In the genomic region with DNA sequence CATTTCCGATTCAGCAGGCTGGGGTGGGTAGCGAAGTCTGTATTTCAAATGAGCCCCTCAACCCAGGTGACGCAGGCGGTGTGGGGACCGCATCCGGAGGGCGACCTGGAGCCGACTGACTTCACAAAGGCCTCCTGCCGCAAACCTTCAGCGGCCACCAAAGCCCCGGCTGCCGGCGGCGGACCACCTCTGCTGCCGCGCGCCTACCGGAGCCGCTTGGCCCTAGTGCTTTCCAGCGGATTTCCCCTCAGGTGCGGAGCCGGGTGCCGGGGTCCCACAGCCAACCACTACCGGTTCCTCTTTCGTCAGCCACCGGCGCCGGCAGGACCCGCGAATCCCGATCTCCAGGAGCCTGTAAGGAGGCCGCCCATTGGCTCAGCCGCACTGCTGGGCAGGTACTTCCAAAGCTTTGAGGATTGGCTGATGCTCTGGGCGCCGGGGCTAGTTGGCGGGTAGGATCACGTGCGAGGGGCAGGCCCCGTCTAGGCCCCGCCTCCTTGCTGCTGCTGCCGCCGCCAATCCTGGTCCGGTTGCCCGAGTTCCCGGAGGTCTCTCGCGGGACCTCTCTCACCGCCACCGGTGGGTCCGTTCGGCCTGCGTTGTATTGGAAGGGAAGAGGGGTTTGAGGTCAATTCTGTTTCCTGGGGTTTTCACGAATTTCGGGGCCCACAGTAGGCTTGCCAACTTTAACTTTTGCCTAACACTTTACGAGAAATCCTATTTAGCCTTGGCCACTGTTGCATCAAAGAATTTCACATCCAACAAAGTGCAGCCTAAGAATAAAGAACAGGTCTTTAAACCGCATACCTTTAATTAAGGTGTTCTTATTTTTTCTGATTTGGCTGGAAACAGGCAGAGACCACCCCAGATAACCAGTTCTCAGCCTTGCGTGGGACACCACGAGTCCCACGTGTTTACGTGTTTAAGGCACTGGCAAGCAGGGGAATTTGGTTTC, we compare ENCODE assay signal across 1 cellular context.
TF ChIP-seq lines count a peak whose summit lies in the region.

A gene (plus strand): TSS at position 494 of the 955 bp plus-strand sequence. CDS start 5,732 bp downstream, outside the sequence.

TF ChIP-seq in K562, 482 proteins besides CTCF, POLR2A, EP300 and RAD21 (continued from another document):
- TF ChIP-seq, protein P1, sequence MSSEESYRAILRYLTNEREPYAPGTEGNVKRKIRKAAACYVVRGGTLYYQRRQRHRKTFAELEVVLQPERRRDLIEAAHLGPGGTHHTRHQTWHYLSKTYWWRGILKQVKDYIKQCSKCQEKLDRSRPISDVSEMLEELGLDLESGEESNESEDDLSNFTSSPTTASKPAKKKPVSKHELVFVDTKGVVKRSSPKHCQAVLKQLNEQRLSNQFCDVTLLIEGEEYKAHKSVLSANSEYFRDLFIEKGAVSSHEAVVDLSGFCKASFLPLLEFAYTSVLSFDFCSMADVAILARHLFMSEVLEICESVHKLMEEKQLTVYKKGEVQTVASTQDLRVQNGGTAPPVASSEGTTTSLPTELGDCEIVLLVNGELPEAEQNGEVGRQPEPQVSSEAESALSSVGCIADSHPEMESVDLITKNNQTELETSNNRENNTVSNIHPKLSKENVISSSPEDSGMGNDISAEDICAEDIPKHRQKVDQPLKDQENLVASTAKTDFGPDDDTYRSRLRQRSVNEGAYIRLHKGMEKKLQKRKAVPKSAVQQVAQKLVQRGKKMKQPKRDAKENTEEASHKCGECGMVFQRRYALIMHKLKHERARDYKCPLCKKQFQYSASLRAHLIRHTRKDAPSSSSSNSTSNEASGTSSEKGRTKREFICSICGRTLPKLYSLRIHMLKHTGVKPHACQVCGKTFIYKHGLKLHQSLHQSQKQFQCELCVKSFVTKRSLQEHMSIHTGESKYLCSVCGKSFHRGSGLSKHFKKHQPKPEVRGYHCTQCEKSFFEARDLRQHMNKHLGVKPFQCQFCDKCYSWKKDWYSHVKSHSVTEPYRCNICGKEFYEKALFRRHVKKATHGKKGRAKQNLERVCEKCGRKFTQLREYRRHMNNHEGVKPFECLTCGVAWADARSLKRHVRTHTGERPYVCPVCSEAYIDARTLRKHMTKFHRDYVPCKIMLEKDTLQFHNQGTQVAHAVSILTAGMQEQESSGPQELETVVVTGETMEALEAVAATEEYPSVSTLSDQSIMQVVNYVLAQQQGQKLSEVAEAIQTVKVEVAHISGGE (CRISPR knock-in tag; IDR thresholded peaks at IDR 0.05), result peak in 1 of 3 experiments; percentile 65; a peak in 1 of 6 replicates
- TF ChIP-seq STAT5A (IDR thresholded peaks at IDR 0.05; ENCODE audit: borderline replicate concordance, low read length) (no peak), PML (IDR thresholded peaks at IDR 0.05; ENCODE audit: low read length) (no peak), POLR2G (IDR thresholded peaks at IDR 0.05; ENCODE audit: low read depth, low read length) (peak; percentile 79), CBX8 (IDR thresholded peaks at IDR 0.05; ENCODE audit: borderline replicate concordance, extremely low read depth, low read depth, low read length, poor library complexity, severe bottlenecking) (no peak), PTBP1 (IDR thresholded peaks at IDR 0.05; ENCODE audit: low read depth, low read length) (no peak), ZNF24 (IDR thresholded peaks at IDR 0.05) (no peak), POLR2AphosphoS5 (IDR thresholded peaks at IDR 0.05; ENCODE audit: control insufficient read depth, insufficient read depth, low read depth, low read length) (peak; percentile 29; the same call in 1 of the 2 replicates), GATAD2A (IDR thresholded peaks at IDR 0.05) (no peak)
- TF ChIP-seq, protein P2, sequence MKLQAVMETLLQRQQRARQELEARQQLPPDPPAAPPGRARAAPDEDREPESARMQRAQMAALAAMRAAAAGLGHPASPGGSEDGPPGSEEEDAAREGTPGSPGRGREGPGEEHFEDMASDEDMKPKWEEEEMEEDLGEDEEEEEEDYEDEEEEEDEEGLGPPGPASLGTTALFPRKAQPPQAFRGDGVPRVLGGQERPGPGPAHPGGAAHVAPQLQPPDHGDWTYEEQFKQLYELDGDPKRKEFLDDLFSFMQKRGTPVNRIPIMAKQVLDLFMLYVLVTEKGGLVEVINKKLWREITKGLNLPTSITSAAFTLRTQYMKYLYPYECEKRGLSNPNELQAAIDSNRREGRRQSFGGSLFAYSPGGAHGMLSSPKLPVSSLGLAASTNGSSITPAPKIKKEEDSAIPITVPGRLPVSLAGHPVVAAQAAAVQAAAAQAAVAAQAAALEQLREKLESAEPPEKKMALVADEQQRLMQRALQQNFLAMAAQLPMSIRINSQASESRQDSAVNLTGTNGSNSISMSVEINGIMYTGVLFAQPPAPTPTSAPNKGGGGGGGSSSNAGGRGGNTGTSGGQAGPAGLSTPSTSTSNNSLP (IDR thresholded peaks at IDR 0.05; ENCODE audit: borderline replicate concordance, low read depth, low read length), result no peak
- TF ChIP-seq, protein P3, sequence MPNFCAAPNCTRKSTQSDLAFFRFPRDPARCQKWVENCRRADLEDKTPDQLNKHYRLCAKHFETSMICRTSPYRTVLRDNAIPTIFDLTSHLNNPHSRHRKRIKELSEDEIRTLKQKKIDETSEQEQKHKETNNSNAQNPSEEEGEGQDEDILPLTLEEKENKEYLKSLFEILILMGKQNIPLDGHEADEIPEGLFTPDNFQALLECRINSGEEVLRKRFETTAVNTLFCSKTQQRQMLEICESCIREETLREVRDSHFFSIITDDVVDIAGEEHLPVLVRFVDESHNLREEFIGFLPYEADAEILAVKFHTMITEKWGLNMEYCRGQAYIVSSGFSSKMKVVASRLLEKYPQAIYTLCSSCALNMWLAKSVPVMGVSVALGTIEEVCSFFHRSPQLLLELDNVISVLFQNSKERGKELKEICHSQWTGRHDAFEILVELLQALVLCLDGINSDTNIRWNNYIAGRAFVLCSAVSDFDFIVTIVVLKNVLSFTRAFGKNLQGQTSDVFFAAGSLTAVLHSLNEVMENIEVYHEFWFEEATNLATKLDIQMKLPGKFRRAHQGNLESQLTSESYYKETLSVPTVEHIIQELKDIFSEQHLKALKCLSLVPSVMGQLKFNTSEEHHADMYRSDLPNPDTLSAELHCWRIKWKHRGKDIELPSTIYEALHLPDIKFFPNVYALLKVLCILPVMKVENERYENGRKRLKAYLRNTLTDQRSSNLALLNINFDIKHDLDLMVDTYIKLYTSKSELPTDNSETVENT (CRISPR knock-in tag; IDR thresholded peaks at IDR 0.05), result no peak
